20 cellular contexts compared by ENCODE assay signal in genomic region chr5:113601423-113601822, GRCh38.
DNase-seq lines count a peak whose midpoint lies in the region; ATAC-seq, FAIRE-seq and TF ChIP-seq lines count a peak whose summit lies in the region.
"Had no signal": no experiment of that assay in that cellular context is flagged by ENCODE, and none has a peak within 500 bp of the region (broad histone marks: within the 10 kb centered on the region; RNA-seq: fewer than 3 reads in every experiment).

No MANE protein-coding gene starts in this region.

- peak; percentile 23 for DNase-seq in NCI-H82 (lab: John Stamatoyannopoulos, UW)
- DNase-seq in NCI-H82 treated with DMSO at 0.1 percent for 48 hours (lab: John Stamatoyannopoulos, UW; ENCODE audit: unreplicated experiment): no peak
- DNase-seq in D721Med (ENCODE audit: insufficient read length, low spot score): no peak
- no peak for DNase-seq in left lobe of liver (ENCODE audit: low spot score)
- no peak for DNase-seq in NCI-H1436 (lab: John Stamatoyannopoulos, UW)
- no peak for DNase-seq in retina
- DNase-seq: Caco-2; CD4-positive, CD25-positive, alpha-beta regulatory T cell; CD8-positive, alpha-beta T cell; DMS 273 treated with DMSO at 0.1 percent for 48 hours; DMS79; EL; GDM1; GM23248; H7; HCEC 1CT had no signal

- peak; percentile 67 for ATAC-seq in left lobe of liver
- ATAC-seq: CD8-positive, alpha-beta T cell; GM12878 had no signal

- TF ChIP-seq CTCF in D721Med (IDR thresholded peaks at IDR 0.05; ENCODE audit: insufficient read depth, missing control alignments): no peak

- FAIRE-seq in D721Med (lab: Jason Lieb, UNC): peak; percentile 77
- FAIRE-seq: A204.1, GM12878, GM19239, H1 had no signal
